ENCODE assay signal across 15 cellular contexts in genomic region chr9:80049096-80049495, GRCh38.
DNase-seq lines count a peak whose midpoint lies in the region; ATAC-seq and TF ChIP-seq lines count a peak whose summit lies in the region.
"Had no signal": no experiment of that assay in that cellular context is flagged by ENCODE, and none has a peak within 500 bp of the region (broad histone marks: within the 10 kb centered on the region; RNA-seq: fewer than 3 reads in every experiment).

No MANE protein-coding gene starts in this region.

- H2AFZ ChIP-seq in OCI-LY7 (ENCODE audit: low read length) = no peak overlapping the region

- H3K27ac ChIP-seq in iPS-20b (ENCODE audit: low read length) (no peak overlapping the region), OCI-LY7 (ENCODE audit: low read depth, low read length, poor library complexity, severe bottlenecking) (no peak overlapping the region)

- CTCF ChIA-PET in OCI-LY7 (lab: Charles Lee; ENCODE audit: unreplicated experiment) = no interaction called here

- no peaks in the 10 kb centered on the region for H3K9me2 ChIP-seq in OCI-LY7 (ENCODE audit: insufficient read depth, low read length)

- BruUV-seq in OCI-LY7 (replicated peaks; lab: Mats Ljungman, UMichigan) = no TSS peak

- POLR2A ChIA-PET in OCI-LY7 (lab: Charles Lee) = interaction anchor here (0.6 to 1.5 kb wide), 3 partner anchors 13 to 1076 kb away, joined by 3 to 6 read pairs (median 4); no protein-coding TSS in a partner anchor

- H3K4me3 ChIP-seq in iPS-20b (ENCODE audit: low read length) (peak overlapping the region; percentile 9; the same call in 1 of the 2 replicates), OCI-LY7 (ENCODE audit: low read depth, low read length, poor library complexity, severe bottlenecking) (no peak overlapping the region)

- peak overlapping the region; percentile 28; the same call in 1 of the 2 replicates for H3K9ac ChIP-seq in iPS-20b (ENCODE audit: low read depth, low read length)

- no peak for ATAC-seq in GM18498 (IDR thresholded peaks at IDR 0.05; ENCODE audit: unreplicated experiment)

- no peaks in the 10 kb centered on the region for H3K27me3 ChIP-seq in iPS-20b (ENCODE audit: insufficient read depth, low read length)
- H3K27me3 ChIP-seq: BE2C had no signal

- no peaks in the 10 kb centered on the region for H3K36me3 ChIP-seq in iPS-20b (ENCODE audit: insufficient read depth, low read depth, low read length)
- no peaks in the 10 kb centered on the region for H3K36me3 ChIP-seq in OCI-LY7 (ENCODE audit: insufficient read depth, low read length)
- H3K36me3 ChIP-seq: BE2C had no signal

- no peak overlapping the region for H3K4me2 ChIP-seq in OCI-LY7 (ENCODE audit: low read length)

- H3K79me2 ChIP-seq in OCI-LY7 (ENCODE audit: insufficient read depth, low read depth, low read length) = no peaks in the 10 kb centered on the region

- TF ChIP-seq CTCF in OCI-LY7 (conservative IDR thresholded peaks at IDR 0.05; ENCODE audit: low read length) = no peak

- DNase-seq in HCEC 1CT = peak; percentile 29
- peak; percentile 20 for DNase-seq in NCI-H526 treated with DMSO at 0.1 percent for 48 hours (lab: John Stamatoyannopoulos, UW)
- DNase-seq in putamen (ENCODE audit: low spot score) = peak; percentile 68
- DNase-seq in OCI-LY7 (ENCODE audit: low spot score) = no peak
- DNase-seq in NCI-H748 (lab: John Stamatoyannopoulos, UW; ENCODE audit: unreplicated experiment) = no peak
- DNase-seq: BE2C; CD4-positive, alpha-beta memory T cell; DND-41; H9; NCI-H1048; NCI-H1694; NCI-H446 treated with DMSO at 0.1 percent for 48 hours; SW 1271 had no signal

- intact Hi-C loops in OCI-LY7 (cut with micrococcal nuclease; ENCODE audit: unreplicated experiment) = no loop called here

- H3K4me1 ChIP-seq in iPS-20b (ENCODE audit: insufficient read depth, low read length) (peaks cover 9% of the 10 kb centered on the region; the same call in 1 of the 2 replicates), OCI-LY7 (ENCODE audit: insufficient read depth, low read length, poor library complexity, severe bottlenecking) (no peaks in the 10 kb centered on the region)

- no peaks in the 10 kb centered on the region for H4K20me1 ChIP-seq in OCI-LY7 (ENCODE audit: insufficient read depth, low read length)

- H3K9me3 ChIP-seq in iPS-20b (ENCODE audit: insufficient read depth, low read depth, low read length) = peaks cover 9% of the 10 kb centered on the region
- H3K9me3 ChIP-seq in OCI-LY7 (ENCODE audit: low read length) = no peaks in the 10 kb centered on the region
- H3K9me3 ChIP-seq: BE2C had no signal

Comparison
In these comparisons a context has a peak if more than half of its experiments do, and no peak if none do; other contexts are left out.
1. DNase-seq: peak in HCEC 1CT (single experiment), NCI-H526 treated with DMSO at 0.1 percent for 48 hours (single experiment) and putamen (single experiment); none in OCI-LY7 (single experiment) and NCI-H748 (single experiment).